Comparison of ENCODE assay signal across 8 cellular contexts in the genomic region with DNA sequence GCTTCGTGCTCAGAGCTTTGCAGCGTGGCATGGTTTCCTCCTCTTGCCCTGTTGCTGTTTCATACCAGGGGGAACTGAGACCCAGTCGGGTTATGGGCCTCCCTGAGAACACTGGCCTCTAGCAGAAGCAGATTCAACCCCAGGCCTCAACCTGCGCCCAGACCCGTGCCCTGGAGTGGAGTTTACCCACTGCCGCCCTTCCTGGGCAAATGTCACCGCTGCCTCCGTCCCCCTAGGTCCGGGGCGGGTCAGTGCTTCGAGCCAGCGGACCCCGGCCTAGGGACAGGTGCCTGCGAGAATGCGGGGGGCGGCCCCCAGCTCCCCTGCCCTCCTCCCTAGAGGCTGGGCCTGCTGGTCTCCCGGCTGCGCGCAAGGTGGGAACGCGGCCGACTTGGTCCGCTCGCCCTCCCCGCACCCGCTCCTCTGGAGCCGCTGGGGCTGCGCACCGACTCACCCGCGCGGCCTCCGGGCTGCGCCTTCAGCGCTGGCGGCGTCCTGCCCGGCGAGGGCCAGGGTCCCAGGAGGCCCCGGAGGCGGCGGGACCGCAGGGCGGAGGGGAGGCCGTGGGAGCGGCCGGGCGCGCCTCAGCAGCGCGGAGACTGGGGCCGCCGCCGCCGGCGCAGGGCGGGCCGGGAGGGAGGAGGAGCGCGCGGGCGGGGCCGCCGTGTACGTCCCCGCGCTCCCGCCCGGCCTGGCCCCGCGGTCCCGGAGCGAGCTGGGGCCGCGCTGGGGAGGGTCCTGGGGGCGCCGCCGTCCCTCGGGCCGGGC. TPM values are rescaled to one million over a fixed set of nuclear protein-coding genes. Genes with fewer than 3 reads are reported as not detected.
DNase-seq lines count a peak whose midpoint lies in the region; ATAC-seq and TF ChIP-seq lines count a peak whose summit lies in the region.

A gene with protein sequence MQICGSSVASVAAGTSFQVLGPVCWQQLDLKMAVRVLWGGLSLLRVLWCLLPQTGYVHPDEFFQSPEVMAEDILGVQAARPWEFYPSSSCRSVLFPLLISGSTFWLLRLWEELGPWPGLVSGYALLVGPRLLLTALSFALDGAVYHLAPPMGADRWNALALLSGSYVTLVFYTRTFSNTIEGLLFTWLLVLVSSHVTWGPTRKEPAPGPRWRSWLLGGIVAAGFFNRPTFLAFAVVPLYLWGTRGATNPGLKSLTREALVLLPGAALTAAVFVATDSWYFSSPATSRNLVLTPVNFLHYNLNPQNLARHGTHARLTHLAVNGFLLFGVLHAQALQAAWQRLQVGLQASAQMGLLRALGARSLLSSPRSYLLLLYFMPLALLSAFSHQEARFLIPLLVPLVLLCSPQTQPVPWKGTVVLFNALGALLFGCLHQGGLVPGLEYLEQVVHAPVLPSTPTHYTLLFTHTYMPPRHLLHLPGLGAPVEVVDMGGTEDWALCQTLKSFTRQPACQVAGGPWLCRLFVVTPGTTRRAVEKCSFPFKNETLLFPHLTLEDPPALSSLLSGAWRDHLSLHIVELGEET (minus strand): TSS at position 601 of the 768 bp plus-strand sequence. CDS start 16,802 bp downstream, outside the sequence.

- peak within 1 kb of the TSS; percentile 80 to 91 (median 89) for H3K4me3 Mint-ChIP-seq in CD4-positive, CD25-positive, alpha-beta regulatory T cell
- peak within 1 kb of the TSS; percentile 74 to 83 (median 79) for H3K4me3 Mint-ChIP-seq in immature natural killer cell

- peaks cover 3% of the 10 kb centered on the region for H3K27me3 ChIP-seq in CD4-positive, CD25-positive, alpha-beta regulatory T cell (ENCODE audit: control insufficient read depth, insufficient read depth, low read length)

- DNase-seq in CD4-positive, CD25-positive, alpha-beta regulatory T cell = peak in 2 of 3 donors; percentile 14 to 56
- DNase-seq in RPMI8226 (peak; percentile 73), astrocyte of the spinal cord (ENCODE audit: low read depth, low spot score) (no peak), immature natural killer cell (peak; percentile 23 to 35 (median 34)), hepatic stellate cell (ENCODE audit: low spot score) (no peak)
- peak in 2 of 3 donors; percentile 14 to 34 for DNase-seq in stimulated activated CD4-positive, alpha-beta T cell treated with anti-CD3 and anti-CD28 coated beads, Interleukin-12 subunit alpha, Interleukin-12 subunit beta, amount 100 ng/mL, for 48 hours (ENCODE audit: low read depth in 2 of 3, low spot score in 1 of 3)

- H3K9me3 ChIP-seq in CD4-positive, CD25-positive, alpha-beta regulatory T cell (ENCODE audit: control insufficient read depth in 2 of 2, low read length in 2 of 2) = no peaks in the 10 kb centered on the region

- peak; percentile 69 for TF ChIP-seq POLR2A in GM19099 (IDR thresholded peaks at IDR 0.05; ENCODE audit: extremely low read depth, insufficient read length, low read depth)

- TF ChIP-seq CTCF in astrocyte of the spinal cord (IDR thresholded peaks at IDR 0.05; ENCODE audit: low read depth, low read length) = no peak

- H3K4me1 Mint-ChIP-seq in CD4-positive, CD25-positive, alpha-beta regulatory T cell = peaks cover 0 to 18% (median 3%) of the 10 kb centered on the region in 4 donors
- peaks cover 10 to 17% of the 10 kb centered on the region in 2 donors for H3K4me1 Mint-ChIP-seq in immature natural killer cell

- in situ Hi-C loops in astrocyte of the spinal cord (cut with HindIII; ENCODE audit: low sequenced_read_pairs) = no loop called here

- no peaks in the 10 kb centered on the region for H3K9me3 Mint-ChIP-seq in CD4-positive, CD25-positive, alpha-beta regulatory T cell
- no peaks in the 10 kb centered on the region for H3K9me3 Mint-ChIP-seq in immature natural killer cell

- no peak within 1 kb of the TSS for H3K4me3 ChIP-seq in CD4-positive, CD25-positive, alpha-beta regulatory T cell (ENCODE audit: low read depth, low read length)
- H3K4me3 ChIP-seq in astrocyte of the spinal cord (ENCODE audit: low read depth, low read length) = peak within 1 kb of the TSS; percentile 47

- peak; percentile 56 to 67 for ATAC-seq in CD4-positive, CD25-positive, alpha-beta regulatory T cell (ENCODE audit: low read depth in 2 of 2)
- peak; percentile 44 for ATAC-seq in HG03139 (IDR thresholded peaks at IDR 0.05; ENCODE audit: unreplicated experiment)

- no peak within 1 kb of the TSS for H3K27ac ChIP-seq in CD4-positive, CD25-positive, alpha-beta regulatory T cell (ENCODE audit: insufficient read depth, low read length, poor library complexity, severe bottlenecking)

- peaks cover 17% of the 10 kb centered on the region for H3K27me3 Mint-ChIP-seq in CD4-positive, CD25-positive, alpha-beta regulatory T cell
- H3K27me3 Mint-ChIP-seq in immature natural killer cell (ENCODE audit: low read depth in 3 of 3) = peaks cover 0 to 7% (median 2%) of the 10 kb centered on the region in 3 donors

- peaks cover 11% of the 10 kb centered on the region for H3K4me1 ChIP-seq in CD4-positive, CD25-positive, alpha-beta regulatory T cell (ENCODE audit: control insufficient read depth, insufficient read depth, low read length, poor library complexity, severe bottlenecking)

- H3K36me3 Mint-ChIP-seq in CD4-positive, CD25-positive, alpha-beta regulatory T cell = no peaks in the 10 kb centered on the region
- H3K36me3 Mint-ChIP-seq in immature natural killer cell = no peaks in the 10 kb centered on the region

- no peaks in the 10 kb centered on the region for H3K36me3 ChIP-seq in CD4-positive, CD25-positive, alpha-beta regulatory T cell (ENCODE audit: control insufficient read depth, insufficient read depth, low read length)

- no peak within 1 kb of the TSS for H3K27ac Mint-ChIP-seq in CD4-positive, CD25-positive, alpha-beta regulatory T cell
- H3K27ac Mint-ChIP-seq in immature natural killer cell = peak within 1 kb of the TSS in 2 of 6 donors; percentile 24 to 40

RNA-seq across cellular contexts. Expression of the gene that starts here (rescaled TPM):
- 0.47 TPM for total RNA-seq in CD4-positive, CD25-positive, alpha-beta regulatory T cell
- under 1 TPM in 3 of 4 donors, not detected in 1; 0.34 to 0.47 (median 0.37) TPM for polyA plus RNA-seq in CD4-positive, CD25-positive, alpha-beta regulatory T cell
- 1 to 10 TPM; 1.6 to 2.9 (median 2.3) TPM for polyA plus RNA-seq in immature natural killer cell

Comparison
In these comparisons a context has a peak if more than half of its experiments do, and no peak if none do; other contexts are left out.
1. Peak in DNase-seq and ATAC-seq in CD4-positive, CD25-positive, alpha-beta regulatory T cell; RNA of the gene not detected or under 1 TPM.
2. DNase-seq: peak in RPMI8226 (single experiment), immature natural killer cell (3 of 3) and stimulated activated CD4-positive, alpha-beta T cell treated with anti-CD3 and anti-CD28 coated beads, Interleukin-12 subunit alpha, Interleukin-12 subunit beta, amount 100 ng/mL, for 48 hours (2 of 3); none in astrocyte of the spinal cord (single experiment) and hepatic stellate cell (single experiment).